9 cellular contexts compared by ENCODE assay signal in genomic region chr9:105053209-105053652, GRCh38.
DNase-seq lines count a peak whose midpoint lies in the region; ATAC-seq, FAIRE-seq and TF ChIP-seq lines count a peak whose summit lies in the region.
"Had no signal": no experiment of that assay in that cellular context is flagged by ENCODE, and none has a peak within 500 bp of the region (broad histone marks: within the 10 kb centered on the region; RNA-seq: fewer than 3 reads in every experiment).

No MANE protein-coding gene starts in this region.

- no peaks in the 10 kb centered on the region for H3F3A ChIP-seq in GM23338 (replicated peaks; ENCODE audit: low read depth)

- no peak for TF ChIP-seq CTCF in AG09309 (IDR thresholded peaks at IDR 0.05; ENCODE audit: control insufficient read depth, insufficient read depth, low read depth, low read length, missing control alignments)
- TF ChIP-seq CTCF in epithelial cell of proximal tubule (conservative IDR thresholded peaks at IDR 0.05; ENCODE audit: low read depth, low read length): no peak
- TF ChIP-seq CTCF in GM23338 (conservative IDR thresholded peaks at IDR 0.05; ENCODE audit: low read depth in 2 of 2): no peak

- no peaks in the 10 kb centered on the region for H3K36me3 ChIP-seq in GM23338 (ENCODE audit: insufficient read depth)

- no peaks in the 10 kb centered on the region for H3K79me2 ChIP-seq in GM23338 (replicated peaks; ENCODE audit: insufficient read depth)

- no peaks in the 10 kb centered on the region for H3K36me3 Mint-ChIP-seq in GM23338 (ENCODE audit: low read depth)
- H3K36me3 Mint-ChIP-seq: activated naive CD8-positive, alpha-beta T cell had no signal

- H3K27ac Mint-ChIP-seq in GM23338: no peak overlapping the region
- H3K27ac Mint-ChIP-seq: activated naive CD8-positive, alpha-beta T cell had no signal

- no peaks in the 10 kb centered on the region for H3K4me1 ChIP-seq in GM23338 (ENCODE audit: insufficient read depth)

- H3K4me3 ChIP-seq in AG09309 (ENCODE audit: control insufficient read depth, low read depth, low read length): no peak overlapping the region
- H3K4me3 ChIP-seq in epithelial cell of proximal tubule (ENCODE audit: low read depth, low read length): no peak overlapping the region
- no peak overlapping the region for H3K4me3 ChIP-seq in GM23338

- H3K9me2 ChIP-seq in GM23338 (ENCODE audit: insufficient read depth): peaks cover 8% of the 10 kb centered on the region; the same call in 1 of the 2 replicates

- H3K4me1 Mint-ChIP-seq in GM23338: peaks cover 9% of the 10 kb centered on the region

- H3K27me3 ChIP-seq in GM23338 (ENCODE audit: insufficient read depth): no peaks in the 10 kb centered on the region

- H3K27me3 Mint-ChIP-seq in GM23338 (ENCODE audit: insufficient read depth, low read depth, poor library complexity): peaks cover 5% of the 10 kb centered on the region
- H3K27me3 Mint-ChIP-seq: activated naive CD8-positive, alpha-beta T cell had no signal

- H3K4me2 ChIP-seq in GM23338: no peak overlapping the region

- H2AFZ ChIP-seq in GM23338: no peak overlapping the region

- no peak for FAIRE-seq in GM12891 (lab: Jason Lieb, UNC)

- no peaks in the 10 kb centered on the region for H3K9me3 Mint-ChIP-seq in GM23338

- H4K20me1 ChIP-seq in GM23338 (replicated peaks; ENCODE audit: insufficient read depth): no peaks in the 10 kb centered on the region

- peak; percentile 66 for DNase-seq in AG09309 (ENCODE audit: low read depth)
- peak; percentile 88 for DNase-seq in RPMI7951 (ENCODE audit: low read depth)
- peak; percentile 94 for DNase-seq in epithelial cell of proximal tubule (ENCODE audit: low read depth)
- peak; percentile 22 to 38 for DNase-seq in stimulated activated CD8-positive, alpha-beta memory T cell treated with anti-CD3 and anti-CD28 coated beads, Interleukin-2, amount 100 ng/mL, for 48 hours (ENCODE audit: low read depth in 2 of 2)
- DNase-seq in NCI-H1048 (lab: John Stamatoyannopoulos, UW): no peak
- no peak for DNase-seq in GM23338 (ENCODE audit: low spot score)
- DNase-seq in GM12891 (ENCODE audit: insufficient read length, low spot score): no peak

- no peak overlapping the region for H3K4me3 Mint-ChIP-seq in GM23338
- H3K4me3 Mint-ChIP-seq: activated naive CD8-positive, alpha-beta T cell had no signal

- ATAC-seq in GM21619 (IDR thresholded peaks at IDR 0.05; ENCODE audit: unreplicated experiment) (peak; percentile 74), GM23338 (no peak)

- TF ChIP-seq POLR2A in GM12891 (IDR thresholded peaks at IDR 0.05; ENCODE audit: low read depth, low read length): no peak

- no peak overlapping the region for H3K27ac ChIP-seq in GM23338 (ENCODE audit: low read depth)

TF ChIP-seq in GM23338, 12 proteins besides CTCF, POLR2A, EP300 and RAD21 (continues in another document):
- TF ChIP-seq JUNB (IDR thresholded peaks at IDR 0.05; ENCODE audit: unreplicated experiment): no peak
- TF ChIP-seq, protein P1, sequence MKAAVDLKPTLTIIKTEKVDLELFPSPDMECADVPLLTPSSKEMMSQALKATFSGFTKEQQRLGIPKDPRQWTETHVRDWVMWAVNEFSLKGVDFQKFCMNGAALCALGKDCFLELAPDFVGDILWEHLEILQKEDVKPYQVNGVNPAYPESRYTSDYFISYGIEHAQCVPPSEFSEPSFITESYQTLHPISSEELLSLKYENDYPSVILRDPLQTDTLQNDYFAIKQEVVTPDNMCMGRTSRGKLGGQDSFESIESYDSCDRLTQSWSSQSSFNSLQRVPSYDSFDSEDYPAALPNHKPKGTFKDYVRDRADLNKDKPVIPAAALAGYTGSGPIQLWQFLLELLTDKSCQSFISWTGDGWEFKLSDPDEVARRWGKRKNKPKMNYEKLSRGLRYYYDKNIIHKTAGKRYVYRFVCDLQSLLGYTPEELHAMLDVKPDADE (IDR thresholded peaks at IDR 0.05): no peak
- no peak for TF ChIP-seq STAT1 (IDR thresholded peaks at IDR 0.05; ENCODE audit: unreplicated experiment)
- no peak for TF ChIP-seq ZNF331 (CRISPR knock-in tag; IDR thresholded peaks at IDR 0.05; ENCODE audit: low read depth)

TF ChIP-seq in GM12891, 5 proteins besides CTCF, POLR2A, EP300 and RAD21:
- TF ChIP-seq POLR2AphosphoS5 (IDR thresholded peaks at IDR 0.05; ENCODE audit: low read depth, low read length) (no peak), POU2F2 (IDR thresholded peaks at IDR 0.05; ENCODE audit: low read depth, low read length) (no peak), SPI1 (IDR thresholded peaks at IDR 0.05; ENCODE audit: low read depth, low read length) (no peak), PAX5 (IDR thresholded peaks at IDR 0.05; ENCODE audit: insufficient read depth, low read length, severe bottlenecking) (no peak), TAF1 (IDR thresholded peaks at IDR 0.05; ENCODE audit: low read depth, low read length) (no peak)

Comparison
In these comparisons a context has a peak if more than half of its experiments do, and no peak if none do; other contexts are left out.
1. DNase-seq: peak in AG09309 (single experiment), RPMI7951 (single experiment), epithelial cell of proximal tubule (single experiment) and stimulated activated CD8-positive, alpha-beta memory T cell treated with anti-CD3 and anti-CD28 coated beads, Interleukin-2, amount 100 ng/mL, for 48 hours (2 of 2); none in NCI-H1048 (single experiment), GM23338 (single experiment) and GM12891 (single experiment).